9 cellular contexts compared by ENCODE assay signal in the genomic region with DNA sequence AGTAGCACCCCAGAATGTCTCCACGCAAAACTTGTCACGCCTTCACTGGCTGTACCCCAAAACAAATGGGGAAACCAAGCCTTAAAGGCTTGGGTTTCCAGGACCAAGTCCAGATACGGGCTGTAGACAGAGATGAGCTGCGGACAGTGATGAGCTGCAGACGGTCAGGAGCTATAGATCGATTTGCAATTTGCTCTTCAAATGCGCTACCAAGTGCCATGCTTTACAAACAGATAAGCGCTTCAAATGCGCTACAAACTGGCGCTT. TPM values are rescaled to one million over a fixed set of nuclear protein-coding genes. Genes with fewer than 3 reads are reported as not detected.
DNase-seq lines count a peak whose midpoint lies in the region; ATAC-seq, FAIRE-seq and TF ChIP-seq lines count a peak whose summit lies in the region.
"Had no signal": no experiment of that assay in that cellular context is flagged by ENCODE, and none has a peak within 500 bp of the region (broad histone marks: within the 10 kb centered on the region; RNA-seq: fewer than 3 reads in every experiment).

No MANE protein-coding gene starts in this region.

- CTCF ChIA-PET in SK-N-SH (lab: Yijun Ruan, JAX) = interaction anchor here (0.8 to 4.5 kb wide), 18 partner anchors 9 to 1035 kb away, joined by 3 to 64 read pairs (median 5); no protein-coding TSS in a partner anchor

- no peak for TF ChIP-seq RAD21 in SK-N-SH (IDR thresholded peaks at IDR 0.05; ENCODE audit: low read length)

- H4K20me1 ChIP-seq in SK-N-SH (ENCODE audit: insufficient read depth) (peaks cover 7% of the 10 kb centered on the region; the same call in 1 of the 2 replicates), keratinocyte (ENCODE audit: control insufficient read depth, extremely low read depth, insufficient read depth, low read length) (no peaks in the 10 kb centered on the region)

- TF ChIP-seq CTCF in SK-N-SH (IDR thresholded peaks at IDR 0.05) (no peak), keratinocyte (optimal IDR thresholded peaks at IDR 0.05 in 1 of 3, IDR thresholded peaks at IDR 0.05 in 1 of 3, conservative IDR thresholded peaks at IDR 0.05 in 1 of 3; ENCODE audit: extremely low read depth in 1 of 3, insufficient read depth in 2 of 3, low read length in 3 of 3) (no peak)

- no peak for ATAC-seq in SK-N-SH treated with all-trans-retinoic acid at 6 μM for 48 hours

- no peak for TF ChIP-seq EP300 in SK-N-SH (IDR thresholded peaks at IDR 0.05; ENCODE audit: borderline replicate concordance in 1 of 2, low read depth in 1 of 2, low read length in 1 of 2)

- H3K9me2 ChIP-seq in SK-N-SH = no peaks in the 10 kb centered on the region

- FAIRE-seq in keratinocyte (lab: Jason Lieb, UNC) = no peak

- 81% methylated on average over 10 of the region's 10 CpGs for WGBS in SK-N-SH (ENCODE audit: low lambda C conversion rate)

- no peak overlapping the region for H3K27ac Mint-ChIP-seq in activated naive CD8-positive, alpha-beta T cell treated with anti-CD3 and anti-CD28 coated beads for 36 hours

- no peaks in the 10 kb centered on the region for H3K9me3 ChIP-seq in SK-N-SH
- H3K9me3 ChIP-seq in keratinocyte (ENCODE audit: control insufficient read depth, low read depth, low read length) = no peaks in the 10 kb centered on the region

- H3K9me3 Mint-ChIP-seq in activated naive CD8-positive, alpha-beta T cell treated with anti-CD3 and anti-CD28 coated beads for 36 hours = no peaks in the 10 kb centered on the region

- POLR2A ChIA-PET in SK-N-SH (lab: Yijun Ruan, JAX) = interaction anchor here (1.2 kb wide), 1 partner anchor 75 kb away, joined by 3 read pairs; no protein-coding TSS in a partner anchor

- H3K4me3 Mint-ChIP-seq in activated naive CD8-positive, alpha-beta T cell treated with anti-CD3 and anti-CD28 coated beads for 36 hours = peak overlapping the region; percentile 81

- dilution Hi-C loops in keratinocyte (cut with MboI; ENCODE audit: extremely low pct_ligation_motif_present, low sequenced_read_pairs) = no loop called here

- peaks cover 11 to 15% of the 10 kb centered on the region in 2 experiments; a peak in 3 of 4 replicates for H3K4me1 ChIP-seq in SK-N-SH (ENCODE audit: control insufficient read depth in 1 of 2, insufficient read depth in 2 of 2, low read depth in 1 of 2, low read length in 1 of 2)
- H3K4me1 ChIP-seq in keratinocyte (ENCODE audit: control insufficient read depth, extremely low read depth, insufficient read depth, low read length) = peaks cover 14% of the 10 kb centered on the region

- no peak for DNase-seq in SK-N-SH
- no peak for DNase-seq in activated naive CD8-positive, alpha-beta T cell treated with anti-CD3 and anti-CD28 coated beads for 36 hours
- DNase-seq in keratinocyte (ENCODE audit: low read depth, low spot score) = no peak
- peak in 1 of 49 donors; percentile 44 for DNase-seq in substantia nigra (lab: John Stamatoyannopoulos, UW)
- no peak for DNase-seq in glomerular visceral epithelial cell (ENCODE audit: extremely low spot score)
- DNase-seq in NCI-H446 treated with DMSO at 0.1 percent for 48 hours (lab: John Stamatoyannopoulos, UW) = no peak
- DNase-seq in HCEC 1CT = no peak
- DNase-seq: AML-193 had no signal

- H2AFZ ChIP-seq in SK-N-SH (ENCODE audit: low read depth) = peak overlapping the region; percentile 60; the same call in 1 of the 2 replicates
- H2AFZ ChIP-seq in keratinocyte (ENCODE audit: control insufficient read depth, low read length) = peak overlapping the region; percentile 42

- H3K36me3 ChIP-seq in SK-N-SH (replicated peaks in 1 of 2; ENCODE audit: control insufficient read depth in 1 of 2, insufficient read depth in 2 of 2, low read length in 1 of 2) = peaks cover 3% of the 10 kb centered on the region in 2 experiments
- H3K36me3 ChIP-seq in keratinocyte (ENCODE audit: control insufficient read depth in 2 of 2, extremely low read depth in 1 of 2, insufficient read depth in 2 of 2, low read length in 2 of 2) = no peaks in the 10 kb centered on the region

- H3K9ac ChIP-seq in SK-N-SH (peak overlapping the region; percentile 27; the same call in 1 of the 2 replicates), keratinocyte (ENCODE audit: control insufficient read depth, extremely low read depth, insufficient read depth, low read length) (no peak overlapping the region)

- H3K4me2 ChIP-seq in SK-N-SH (peak overlapping the region; percentile 72), keratinocyte (ENCODE audit: control insufficient read depth, extremely low read depth, insufficient read depth, low read depth, low read length) (peak overlapping the region; percentile 77)

- peaks cover 9% of the 10 kb centered on the region for H3K4me1 Mint-ChIP-seq in activated naive CD8-positive, alpha-beta T cell treated with anti-CD3 and anti-CD28 coated beads for 36 hours

- H3K79me2 ChIP-seq in SK-N-SH (ENCODE audit: insufficient read depth) (peaks cover 42% of the 10 kb centered on the region), keratinocyte (ENCODE audit: control insufficient read depth, insufficient read depth, low read length) (no peaks in the 10 kb centered on the region)

- peak overlapping the region; percentile 63 to 94 for H3K4me3 ChIP-seq in SK-N-SH (ENCODE audit: low read depth in 2 of 2, low read length in 1 of 2)
- H3K4me3 ChIP-seq in keratinocyte (ENCODE audit: control insufficient read depth in 2 of 3, extremely low read depth in 1 of 3, insufficient read depth in 2 of 3, low read depth in 1 of 3, low read length in 3 of 3) = peak overlapping the region; percentile 1 to 63 (median 55)

- peaks cover 50% of the 10 kb centered on the region for H3K27me3 Mint-ChIP-seq in activated naive CD8-positive, alpha-beta T cell treated with anti-CD3 and anti-CD28 coated beads for 36 hours

- peaks cover 15% of the 10 kb centered on the region for H3F3A ChIP-seq in SK-N-SH (replicated peaks; ENCODE audit: insufficient read depth)

- H3K27me3 ChIP-seq in SK-N-SH (ENCODE audit: insufficient read depth) (no peaks in the 10 kb centered on the region), keratinocyte (ENCODE audit: control insufficient read depth, extremely low read depth, insufficient read depth, low read length) (peaks cover 30% of the 10 kb centered on the region)

- peak overlapping the region; percentile 34 to 50; a peak in 3 of 4 replicates for H3K27ac ChIP-seq in SK-N-SH (ENCODE audit: low read depth in 2 of 2, low read length in 1 of 2)
- no peak overlapping the region for H3K27ac ChIP-seq in keratinocyte (ENCODE audit: control insufficient read depth, insufficient read depth, low read length)
- H3K27ac ChIP-seq in substantia nigra (ENCODE audit: low read depth, low read length, poor library complexity, severe bottlenecking) = peak overlapping the region; percentile 63

- H3K9me1 ChIP-seq in keratinocyte (ENCODE audit: control insufficient read depth, extremely low read depth, insufficient read depth, low read length) = no peaks in the 10 kb centered on the region

- H3K36me3 Mint-ChIP-seq in activated naive CD8-positive, alpha-beta T cell treated with anti-CD3 and anti-CD28 coated beads for 36 hours = no peaks in the 10 kb centered on the region

TF ChIP-seq in SK-N-SH, 30 proteins besides CTCF, POLR2A, EP300 and RAD21 (continues in another document):
- TF ChIP-seq, protein P1, sequence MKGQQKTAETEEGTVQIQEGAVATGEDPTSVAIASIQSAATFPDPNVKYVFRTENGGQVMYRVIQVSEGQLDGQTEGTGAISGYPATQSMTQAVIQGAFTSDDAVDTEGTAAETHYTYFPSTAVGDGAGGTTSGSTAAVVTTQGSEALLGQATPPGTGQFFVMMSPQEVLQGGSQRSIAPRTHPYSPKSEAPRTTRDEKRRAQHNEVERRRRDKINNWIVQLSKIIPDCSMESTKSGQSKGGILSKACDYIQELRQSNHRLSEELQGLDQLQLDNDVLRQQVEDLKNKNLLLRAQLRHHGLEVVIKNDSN (IDR thresholded peaks at IDR 0.05; ENCODE audit: borderline replicate concordance, low read depth) = no peak
- no peak for TF ChIP-seq MXI1 (IDR thresholded peaks at IDR 0.05; ENCODE audit: low read depth, low read length)
- no peak for TF ChIP-seq NRF1 (IDR thresholded peaks at IDR 0.05; ENCODE audit: low read depth, low read length)
- TF ChIP-seq SIN3A (IDR thresholded peaks at IDR 0.05; ENCODE audit: borderline replicate concordance, low read depth, low read length) = no peak

TF ChIP-seq in SK-N-SH treated with all-trans-retinoic acid at 6 μM for 48 hours, 23 proteins besides CTCF, POLR2A, EP300 and RAD21 (continues in another document):
- TF ChIP-seq, protein P2, sequence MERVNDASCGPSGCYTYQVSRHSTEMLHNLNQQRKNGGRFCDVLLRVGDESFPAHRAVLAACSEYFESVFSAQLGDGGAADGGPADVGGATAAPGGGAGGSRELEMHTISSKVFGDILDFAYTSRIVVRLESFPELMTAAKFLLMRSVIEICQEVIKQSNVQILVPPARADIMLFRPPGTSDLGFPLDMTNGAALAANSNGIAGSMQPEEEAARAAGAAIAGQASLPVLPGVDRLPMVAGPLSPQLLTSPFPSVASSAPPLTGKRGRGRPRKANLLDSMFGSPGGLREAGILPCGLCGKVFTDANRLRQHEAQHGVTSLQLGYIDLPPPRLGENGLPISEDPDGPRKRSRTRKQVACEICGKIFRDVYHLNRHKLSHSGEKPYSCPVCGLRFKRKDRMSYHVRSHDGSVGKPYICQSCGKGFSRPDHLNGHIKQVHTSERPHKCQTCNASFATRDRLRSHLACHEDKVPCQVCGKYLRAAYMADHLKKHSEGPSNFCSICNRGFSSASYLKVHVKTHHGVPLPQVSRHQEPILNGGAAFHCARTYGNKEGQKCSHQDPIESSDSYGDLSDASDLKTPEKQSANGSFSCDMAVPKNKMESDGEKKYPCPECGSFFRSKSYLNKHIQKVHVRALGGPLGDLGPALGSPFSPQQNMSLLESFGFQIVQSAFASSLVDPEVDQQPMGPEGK (CRISPR knock-in tag; IDR thresholded peaks at IDR 0.05; ENCODE audit: borderline replicate concordance) = no peak
- TF ChIP-seq CSDC2 (CRISPR knock-in tag; IDR thresholded peaks at IDR 0.05) (no peak), ESRRG (CRISPR knock-in tag; IDR thresholded peaks at IDR 0.05) (no peak)

RNA-seq across cellular contexts. Expression of a gene that starts 0.7 kb away (rescaled TPM):
- 69.5 and 91.3 TPM in 2 replicates for polyA plus RNA-seq in SK-N-SH (2012; rRNA removed)
- 93.6 and 102 TPM in 2 replicates for polyA plus RNA-seq in SK-N-SH (2012; cell fraction: cytosol; rRNA removed)
- polyA plus RNA-seq in SK-N-SH (2012; cell fraction: nucleus; rRNA removed) = 41.8 and 69.7 TPM in 2 replicates
- total RNA-seq in activated naive CD8-positive, alpha-beta T cell treated with anti-CD3 and anti-CD28 coated beads for 36 hours = under 1 TPM in 1 of 2 experiments, not detected in 1; 0.19 TPM
- polyA plus RNA-seq in keratinocyte = 4.3 to 10.5 TPM (median 7.9 TPM) in 3 replicates
- polyA plus RNA-seq in keratinocyte (2011; ENCODE audit: low read depth) = 1.3 TPM
- 2.4 and 4.5 TPM in 2 replicates for polyA plus RNA-seq in keratinocyte (2011; cell fraction: cytosol; rRNA removed)
- 5.9 and 7.7 TPM in 2 replicates for polyA plus RNA-seq in keratinocyte (2011; cell fraction: nucleus; rRNA removed)
- 1.0 and 4.2 TPM in 2 replicates for polyA plus RNA-seq in keratinocyte (2012; ENCODE audit: low replicate concordance)
- 2.2 to 5.5 TPM (median 3.3 TPM) in 3 replicates for polyA minus RNA-seq in keratinocyte
- 4.6 TPM for polyA minus RNA-seq in keratinocyte (2011; cell fraction: cytosol; rRNA and poly(A)+ RNA removed)
- polyA minus RNA-seq in keratinocyte (2011; cell fraction: nucleus; rRNA and poly(A)+ RNA removed) = 6.0 and 8.7 TPM in 2 replicates
